ENCODE assay signal across 16 cellular contexts in genomic region chr12:68918960-68919359, GRCh38. TPM values are rescaled to one million over a fixed set of nuclear protein-coding genes. Genes with fewer than 3 reads are reported as not detected.
DNase-seq lines count a peak whose midpoint lies in the region; ATAC-seq lines count a peak whose summit lies in the region.
"Had no signal": no experiment of that assay in that cellular context is flagged by ENCODE, and none has a peak within 500 bp of the region (broad histone marks: within the 10 kb centered on the region; RNA-seq: fewer than 3 reads in every experiment).

No MANE protein-coding gene starts in this region.

- no peak overlapping the region for H3K27ac Mint-ChIP-seq in activated T-cell treated with anti-CD3 and anti-CD28 coated beads, Interleukin-2, amount 50 U/mL, for 72 hours
- no peak overlapping the region for H3K27ac Mint-ChIP-seq in activated T-cell treated with anti-CD3 and anti-CD28 coated beads, Interleukin-2, amount 50 U/mL, for 24 hours
- no peak overlapping the region for H3K27ac Mint-ChIP-seq in stimulated activated effector memory CD8-positive, alpha-beta T cell treated with anti-CD3 and anti-CD28 coated beads, Interleukin-12 subunit alpha, Interleukin-12 subunit beta, amount 100 ng/mL, for 72 hours
- H3K27ac Mint-ChIP-seq: B cell; CD4-positive, alpha-beta T cell; HFFc6 had no signal

- H3K4me1 ChIP-seq in ACC112 (ENCODE audit: control insufficient read depth, insufficient read depth, low read length, unreplicated experiment) = peaks cover 26% of the 10 kb centered on the region

- H3K4me3 Mint-ChIP-seq in activated T-cell treated with anti-CD3 and anti-CD28 coated beads, Interleukin-2, amount 50 U/mL, for 72 hours = no peak overlapping the region
- H3K4me3 Mint-ChIP-seq in activated T-cell treated with anti-CD3 and anti-CD28 coated beads, Interleukin-2, amount 50 U/mL, for 24 hours = no peak overlapping the region
- H3K4me3 Mint-ChIP-seq in stimulated activated effector memory CD8-positive, alpha-beta T cell treated with anti-CD3 and anti-CD28 coated beads, Interleukin-12 subunit alpha, Interleukin-12 subunit beta, amount 100 ng/mL, for 72 hours = no peak overlapping the region
- H3K4me3 Mint-ChIP-seq: B cell; CD4-positive, alpha-beta T cell; HFFc6 had no signal

- H3K79me2 ChIP-seq in ACC112 (ENCODE audit: control insufficient read depth, insufficient read depth, low read length, unreplicated experiment) = peaks cover 14% of the 10 kb centered on the region

- H3K4me3 ChIP-seq in ACC112 (ENCODE audit: low read depth, low read length) = no peak overlapping the region

- H3K27ac ChIP-seq in ACC112 (ENCODE audit: low read depth, low read length) = peak overlapping the region; percentile 2; the same call in 1 of the 2 replicates

- H3K36me3 ChIP-seq in ACC112 (ENCODE audit: insufficient read depth, low read length) = peaks cover 9% of the 10 kb centered on the region

- H3K9me3 Mint-ChIP-seq in activated T-cell treated with anti-CD3 and anti-CD28 coated beads, Interleukin-2, amount 50 U/mL, for 72 hours = no peaks in the 10 kb centered on the region
- H3K9me3 Mint-ChIP-seq in activated T-cell treated with anti-CD3 and anti-CD28 coated beads, Interleukin-2, amount 50 U/mL, for 24 hours = no peaks in the 10 kb centered on the region
- no peaks in the 10 kb centered on the region for H3K9me3 Mint-ChIP-seq in stimulated activated effector memory CD8-positive, alpha-beta T cell treated with anti-CD3 and anti-CD28 coated beads, Interleukin-12 subunit alpha, Interleukin-12 subunit beta, amount 100 ng/mL, for 72 hours
- H3K9me3 Mint-ChIP-seq: CD4-positive, alpha-beta T cell; HFFc6 had no signal

- peaks cover 14% of the 10 kb centered on the region for H3K4me1 Mint-ChIP-seq in activated T-cell treated with anti-CD3 and anti-CD28 coated beads, Interleukin-2, amount 50 U/mL, for 72 hours (ENCODE audit: low read depth)
- peaks cover 19% of the 10 kb centered on the region for H3K4me1 Mint-ChIP-seq in activated T-cell treated with anti-CD3 and anti-CD28 coated beads, Interleukin-2, amount 50 U/mL, for 24 hours (ENCODE audit: low read depth)
- no peaks in the 10 kb centered on the region for H3K4me1 Mint-ChIP-seq in stimulated activated effector memory CD8-positive, alpha-beta T cell treated with anti-CD3 and anti-CD28 coated beads, Interleukin-12 subunit alpha, Interleukin-12 subunit beta, amount 100 ng/mL, for 72 hours

- no peak overlapping the region for H2AFZ ChIP-seq in ACC112 (ENCODE audit: low read length, unreplicated experiment)

- no peaks in the 10 kb centered on the region for H3K27me3 Mint-ChIP-seq in activated T-cell treated with anti-CD3 and anti-CD28 coated beads, Interleukin-2, amount 50 U/mL, for 72 hours (ENCODE audit: low read depth)
- no peaks in the 10 kb centered on the region for H3K27me3 Mint-ChIP-seq in activated T-cell treated with anti-CD3 and anti-CD28 coated beads, Interleukin-2, amount 50 U/mL, for 24 hours
- H3K27me3 Mint-ChIP-seq: B cell; CD4-positive, alpha-beta T cell had no signal

- ATAC-seq in activated T-cell treated with anti-CD3 and anti-CD28 coated beads, Interleukin-2, amount 50 U/mL, for 72 hours (replicated peaks in 1 of 2) = peak; percentile 57 to 59
- ATAC-seq in stimulated activated effector memory CD8-positive, alpha-beta T cell treated with anti-CD3 and anti-CD28 coated beads, Interleukin-12 subunit alpha, Interleukin-12 subunit beta, amount 100 ng/mL, for 72 hours = peak; percentile 62
- ATAC-seq in GM18907 (IDR thresholded peaks at IDR 0.05; ENCODE audit: unreplicated experiment) = no peak

- peak; percentile 28 for DNase-seq in activated CD4-positive, alpha-beta T cell treated with anti-CD3 and anti-CD28 coated beads for 48 hours
- no peak for DNase-seq in activated CD4-positive, alpha-beta T cell treated with anti-CD3 and anti-CD28 coated beads, Interleukin-2, amount 50 U/mL, for 1 hour
- DNase-seq in activated T-cell treated with anti-CD3 and anti-CD28 coated beads, Interleukin-2, amount 50 U/mL, for 72 hours = peak in 1 of 2 donors; percentile 6
- DNase-seq in activated T-cell treated with anti-CD3 and anti-CD28 coated beads, Interleukin-2, amount 50 U/mL, for 24 hours = no peak
- no peak for DNase-seq in stimulated activated effector memory CD8-positive, alpha-beta T cell treated with anti-CD3 and anti-CD28 coated beads, Interleukin-12 subunit alpha, Interleukin-12 subunit beta, amount 100 ng/mL, for 72 hours (ENCODE audit: low spot score in 2 of 2)
- DNase-seq: C1 segment of cervical spinal cord; Calu3; CD4-positive, alpha-beta T cell; DMS 273 treated with DMSO at 0.1 percent for 48 hours; HCEC 1CT; HFFc6 had no signal

- no peaks in the 10 kb centered on the region for H3K27me3 ChIP-seq in ACC112 (ENCODE audit: insufficient read depth, low read length)

- H3K36me3 Mint-ChIP-seq in activated T-cell treated with anti-CD3 and anti-CD28 coated beads, Interleukin-2, amount 50 U/mL, for 72 hours (ENCODE audit: insufficient read depth in 2 of 2) = peaks cover 0 to 2% of the 10 kb centered on the region in 2 donors
- H3K36me3 Mint-ChIP-seq in activated T-cell treated with anti-CD3 and anti-CD28 coated beads, Interleukin-2, amount 50 U/mL, for 24 hours (ENCODE audit: low read depth) = peaks cover 2% of the 10 kb centered on the region
- no peaks in the 10 kb centered on the region for H3K36me3 Mint-ChIP-seq in stimulated activated effector memory CD8-positive, alpha-beta T cell treated with anti-CD3 and anti-CD28 coated beads, Interleukin-12 subunit alpha, Interleukin-12 subunit beta, amount 100 ng/mL, for 72 hours

RNA-seq across cellular contexts. Expression of gene CPM, which starts 14.0 kb away (rescaled TPM):
- total RNA-seq in activated T-cell treated with anti-CD3 and anti-CD28 coated beads, Interleukin-2, amount 50 U/mL, for 72 hours = 10 to 100 TPM in 1 of 2 donors, 1 to 10 TPM in 1; 8.4 to 17.7 TPM
- total RNA-seq: A172, HT1080 had no signal
